ENCODE assay signal across 2 cellular contexts in the genomic region with DNA sequence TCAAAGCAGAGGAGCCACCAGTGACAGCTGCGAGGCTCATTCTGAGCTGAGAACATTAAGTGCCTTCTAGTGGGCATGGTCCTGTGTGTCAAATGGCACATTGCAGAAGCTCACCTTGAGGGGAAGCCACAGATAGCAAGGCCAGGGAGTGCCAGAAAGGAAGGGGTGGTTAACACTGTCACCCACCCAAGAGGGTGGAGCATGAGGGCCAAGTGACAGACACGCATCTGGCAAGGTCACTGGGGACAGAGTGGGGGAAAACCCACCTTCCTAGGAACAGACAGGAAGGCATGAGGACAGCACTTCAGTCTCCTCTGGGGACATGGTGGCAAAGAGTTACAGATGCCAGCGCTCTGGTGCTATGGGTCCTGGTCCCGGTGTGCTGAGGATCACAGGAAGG.
TF ChIP-seq lines count a peak whose summit lies in the region.

No MANE protein-coding gene starts in this region.

TF ChIP-seq in HepG2, 621 proteins besides CTCF, POLR2A, EP300 and RAD21:
- no peak for TF ChIP-seq HES4 (CRISPR knock-in tag; IDR thresholded peaks at IDR 0.05; ENCODE audit: borderline replicate concordance)
- no peak for TF ChIP-seq ZNF496 (CRISPR knock-in tag; IDR thresholded peaks at IDR 0.05; ENCODE audit: insufficient replicate concordance)
- peak; percentile 83 for TF ChIP-seq RBM22 (optimal IDR thresholded peaks at IDR 0.05; ENCODE audit: low read length)
- no peak for TF ChIP-seq ZIK1 (CRISPR knock-in tag; IDR thresholded peaks at IDR 0.05; ENCODE audit: borderline replicate concordance, low read depth)
- TF ChIP-seq MEIS2 (CRISPR knock-in tag; IDR thresholded peaks at IDR 0.05), result no peak

TF ChIP-seq in GM23338, 12 proteins besides CTCF, POLR2A, EP300 and RAD21:
- no peak for TF ChIP-seq JUNB (IDR thresholded peaks at IDR 0.05; ENCODE audit: unreplicated experiment)
- TF ChIP-seq, protein P1, sequence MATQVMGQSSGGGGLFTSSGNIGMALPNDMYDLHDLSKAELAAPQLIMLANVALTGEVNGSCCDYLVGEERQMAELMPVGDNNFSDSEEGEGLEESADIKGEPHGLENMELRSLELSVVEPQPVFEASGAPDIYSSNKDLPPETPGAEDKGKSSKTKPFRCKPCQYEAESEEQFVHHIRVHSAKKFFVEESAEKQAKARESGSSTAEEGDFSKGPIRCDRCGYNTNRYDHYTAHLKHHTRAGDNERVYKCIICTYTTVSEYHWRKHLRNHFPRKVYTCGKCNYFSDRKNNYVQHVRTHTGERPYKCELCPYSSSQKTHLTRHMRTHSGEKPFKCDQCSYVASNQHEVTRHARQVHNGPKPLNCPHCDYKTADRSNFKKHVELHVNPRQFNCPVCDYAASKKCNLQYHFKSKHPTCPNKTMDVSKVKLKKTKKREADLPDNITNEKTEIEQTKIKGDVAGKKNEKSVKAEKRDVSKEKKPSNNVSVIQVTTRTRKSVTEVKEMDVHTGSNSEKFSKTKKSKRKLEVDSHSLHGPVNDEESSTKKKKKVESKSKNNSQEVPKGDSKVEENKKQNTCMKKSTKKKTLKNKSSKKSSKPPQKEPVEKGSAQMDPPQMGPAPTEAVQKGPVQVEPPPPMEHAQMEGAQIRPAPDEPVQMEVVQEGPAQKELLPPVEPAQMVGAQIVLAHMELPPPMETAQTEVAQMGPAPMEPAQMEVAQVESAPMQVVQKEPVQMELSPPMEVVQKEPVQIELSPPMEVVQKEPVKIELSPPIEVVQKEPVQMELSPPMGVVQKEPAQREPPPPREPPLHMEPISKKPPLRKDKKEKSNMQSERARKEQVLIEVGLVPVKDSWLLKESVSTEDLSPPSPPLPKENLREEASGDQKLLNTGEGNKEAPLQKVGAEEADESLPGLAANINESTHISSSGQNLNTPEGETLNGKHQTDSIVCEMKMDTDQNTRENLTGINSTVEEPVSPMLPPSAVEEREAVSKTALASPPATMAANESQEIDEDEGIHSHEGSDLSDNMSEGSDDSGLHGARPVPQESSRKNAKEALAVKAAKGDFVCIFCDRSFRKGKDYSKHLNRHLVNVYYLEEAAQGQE (IDR thresholded peaks at IDR 0.05; ENCODE audit: unreplicated experiment), result no peak
- no peak for TF ChIP-seq EZH2phosphoT487 (IDR thresholded peaks at IDR 0.05; ENCODE audit: unreplicated experiment)
- no peak for TF ChIP-seq CREB1 (CRISPR knock-in tag; IDR thresholded peaks at IDR 0.05; ENCODE audit: low read depth)
- TF ChIP-seq NANOG (IDR thresholded peaks at IDR 0.05; ENCODE audit: borderline replicate concordance), result no peak
- TF ChIP-seq ZNF331 (CRISPR knock-in tag; IDR thresholded peaks at IDR 0.05; ENCODE audit: low read depth), result no peak
- no peak for TF ChIP-seq EZH2 (IDR thresholded peaks at IDR 0.05; ENCODE audit: low read depth, unreplicated experiment)
- TF ChIP-seq POLR2AphosphoS5 (IDR thresholded peaks at IDR 0.05; ENCODE audit: low read depth), result no peak
- TF ChIP-seq, protein P2, sequence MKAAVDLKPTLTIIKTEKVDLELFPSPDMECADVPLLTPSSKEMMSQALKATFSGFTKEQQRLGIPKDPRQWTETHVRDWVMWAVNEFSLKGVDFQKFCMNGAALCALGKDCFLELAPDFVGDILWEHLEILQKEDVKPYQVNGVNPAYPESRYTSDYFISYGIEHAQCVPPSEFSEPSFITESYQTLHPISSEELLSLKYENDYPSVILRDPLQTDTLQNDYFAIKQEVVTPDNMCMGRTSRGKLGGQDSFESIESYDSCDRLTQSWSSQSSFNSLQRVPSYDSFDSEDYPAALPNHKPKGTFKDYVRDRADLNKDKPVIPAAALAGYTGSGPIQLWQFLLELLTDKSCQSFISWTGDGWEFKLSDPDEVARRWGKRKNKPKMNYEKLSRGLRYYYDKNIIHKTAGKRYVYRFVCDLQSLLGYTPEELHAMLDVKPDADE (IDR thresholded peaks at IDR 0.05), result no peak
- no peak for TF ChIP-seq ZNF114 (CRISPR knock-in tag; IDR thresholded peaks at IDR 0.05)
- TF ChIP-seq, protein P3, sequence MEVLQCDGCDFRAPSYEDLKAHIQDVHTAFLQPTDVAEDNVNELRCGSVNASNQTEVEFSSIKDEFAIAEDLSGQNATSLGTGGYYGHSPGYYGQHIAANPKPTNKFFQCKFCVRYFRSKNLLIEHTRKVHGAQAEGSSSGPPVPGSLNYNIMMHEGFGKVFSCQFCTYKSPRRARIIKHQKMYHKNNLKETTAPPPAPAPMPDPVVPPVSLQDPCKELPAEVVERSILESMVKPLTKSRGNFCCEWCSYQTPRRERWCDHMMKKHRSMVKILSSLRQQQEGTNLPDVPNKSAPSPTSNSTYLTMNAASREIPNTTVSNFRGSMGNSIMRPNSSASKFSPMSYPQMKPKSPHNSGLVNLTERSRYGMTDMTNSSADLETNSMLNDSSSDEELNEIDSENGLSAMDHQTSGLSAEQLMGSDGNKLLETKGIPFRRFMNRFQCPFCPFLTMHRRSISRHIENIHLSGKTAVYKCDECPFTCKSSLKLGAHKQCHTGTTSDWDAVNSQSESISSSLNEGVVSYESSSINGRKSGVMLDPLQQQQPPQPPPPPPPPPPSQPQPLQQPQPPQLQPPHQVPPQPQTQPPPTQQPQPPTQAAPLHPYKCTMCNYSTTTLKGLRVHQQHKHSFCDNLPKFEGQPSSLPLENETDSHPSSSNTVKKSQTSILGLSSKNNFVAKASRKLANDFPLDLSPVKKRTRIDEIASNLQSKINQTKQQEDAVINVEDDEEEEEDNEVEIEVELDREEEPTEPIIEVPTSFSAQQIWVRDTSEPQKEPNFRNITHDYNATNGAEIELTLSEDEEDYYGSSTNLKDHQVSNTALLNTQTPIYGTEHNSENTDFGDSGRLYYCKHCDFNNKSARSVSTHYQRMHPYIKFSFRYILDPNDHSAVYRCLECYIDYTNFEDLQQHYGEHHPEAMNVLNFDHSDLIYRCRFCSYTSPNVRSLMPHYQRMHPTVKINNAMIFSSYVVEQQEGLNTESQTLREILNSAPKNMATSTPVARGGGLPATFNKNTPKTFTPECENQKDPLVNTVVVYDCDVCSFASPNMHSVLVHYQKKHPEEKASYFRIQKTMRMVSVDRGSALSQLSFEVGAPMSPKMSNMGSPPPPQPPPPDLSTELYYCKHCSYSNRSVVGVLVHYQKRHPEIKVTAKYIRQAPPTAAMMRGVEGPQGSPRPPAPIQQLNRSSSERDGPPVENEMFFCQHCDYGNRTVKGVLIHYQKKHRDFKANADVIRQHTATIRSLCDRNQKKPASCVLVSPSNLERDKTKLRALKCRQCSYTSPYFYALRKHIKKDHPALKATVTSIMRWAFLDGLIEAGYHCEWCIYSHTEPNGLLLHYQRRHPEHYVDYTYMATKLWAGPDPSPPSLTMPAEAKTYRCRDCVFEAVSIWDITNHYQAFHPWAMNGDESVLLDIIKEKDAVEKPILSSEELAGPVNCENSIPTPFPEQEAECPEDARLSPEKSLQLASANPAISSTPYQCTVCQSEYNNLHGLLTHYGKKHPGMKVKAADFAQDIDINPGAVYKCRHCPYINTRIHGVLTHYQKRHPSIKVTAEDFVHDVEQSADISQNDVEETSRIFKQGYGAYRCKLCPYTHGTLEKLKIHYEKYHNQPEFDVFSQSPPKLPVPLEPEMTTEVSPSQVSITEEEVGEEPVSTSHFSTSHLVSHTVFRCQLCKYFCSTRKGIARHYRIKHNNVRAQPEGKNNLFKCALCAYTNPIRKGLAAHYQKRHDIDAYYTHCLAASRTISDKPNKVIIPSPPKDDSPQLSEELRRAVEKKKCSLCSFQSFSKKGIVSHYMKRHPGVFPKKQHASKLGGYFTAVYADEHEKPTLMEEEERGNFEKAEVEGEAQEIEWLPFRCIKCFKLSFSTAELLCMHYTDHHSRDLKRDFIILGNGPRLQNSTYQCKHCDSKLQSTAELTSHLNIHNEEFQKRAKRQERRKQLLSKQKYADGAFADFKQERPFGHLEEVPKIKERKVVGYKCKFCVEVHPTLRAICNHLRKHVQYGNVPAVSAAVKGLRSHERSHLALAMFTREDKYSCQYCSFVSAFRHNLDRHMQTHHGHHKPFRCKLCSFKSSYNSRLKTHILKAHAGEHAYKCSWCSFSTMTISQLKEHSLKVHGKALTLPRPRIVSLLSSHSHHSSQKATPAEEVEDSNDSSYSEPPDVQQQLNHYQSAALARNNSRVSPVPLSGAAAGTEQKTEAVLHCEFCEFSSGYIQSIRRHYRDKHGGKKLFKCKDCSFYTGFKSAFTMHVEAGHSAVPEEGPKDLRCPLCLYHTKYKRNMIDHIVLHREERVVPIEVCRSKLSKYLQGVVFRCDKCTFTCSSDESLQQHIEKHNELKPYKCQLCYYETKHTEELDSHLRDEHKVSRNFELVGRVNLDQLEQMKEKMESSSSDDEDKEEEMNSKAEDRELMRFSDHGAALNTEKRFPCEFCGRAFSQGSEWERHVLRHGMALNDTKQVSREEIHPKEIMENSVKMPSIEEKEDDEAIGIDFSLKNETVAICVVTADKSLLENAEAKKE (CRISPR knock-in tag; IDR thresholded peaks at IDR 0.05), result no peak
- TF ChIP-seq STAT1 (IDR thresholded peaks at IDR 0.05; ENCODE audit: unreplicated experiment), result no peak
